Comparison of ENCODE assay signal across 26 cellular contexts in genomic region chr17:33171931-33172330, GRCh38.
"Had no signal": no experiment of that assay in that cellular context is flagged by ENCODE, and none has a peak within 500 bp of the region (broad histone marks: within the 10 kb centered on the region; RNA-seq: fewer than 3 reads in every experiment).

No MANE protein-coding gene starts in this region.

- ATAC-seq: mucosa of descending colon; naive thymus-derived CD4-positive, alpha-beta T cell; natural killer cell treated with Interleukin-12 subunit alpha and Interleukin-12 subunit beta and Interleukin-15 and Interleukin-18, amount 100 ng/mL, for 72 hours; pancreas; right cardiac atrium; stimulated activated effector memory CD8-positive, alpha-beta T cell treated with anti-CD3 and anti-CD28 coated beads, Interleukin-12 subunit alpha, Interleukin-12 subunit beta, amount 100 ng/mL, for 72 hours; upper lobe of right lung had no signal

- H3K36me3 ChIP-seq: left ventricle myocardium inferior, pancreas, prostate gland, sigmoid colon, spleen, suprapubic skin, thoracic aorta, tibial artery, upper lobe of right lung had no signal

- H3K4me2 ChIP-seq: hepatocyte had no signal

- H3K9me3 Mint-ChIP-seq: natural killer cell treated with Interleukin-12 subunit alpha and Interleukin-12 subunit beta and Interleukin-15 and Interleukin-18, amount 100 ng/mL, for 72 hours; neural crest cell; stimulated activated effector memory CD8-positive, alpha-beta T cell treated with anti-CD3 and anti-CD28 coated beads, Interleukin-12 subunit alpha, Interleukin-12 subunit beta, amount 100 ng/mL, for 72 hours; stimulated activated naive CD8-positive, alpha-beta T cell treated with anti-CD3 and anti-CD28 coated beads, Interleukin-15, Interleukin-2, amounts not matched to agents 100 ng/mL and 50 ng/mL, for 24 hours had no signal

- H2AFZ ChIP-seq: hepatocyte had no signal

- H3K9me3 ChIP-seq: left ventricle myocardium inferior, mucosa of descending colon, pancreas, prostate gland, sigmoid colon, spleen, suprapubic skin, thoracic aorta, tibial artery, upper lobe of right lung had no signal

- H3K36me3 Mint-ChIP-seq: naive thymus-derived CD4-positive, alpha-beta T cell; natural killer cell treated with Interleukin-12 subunit alpha and Interleukin-12 subunit beta and Interleukin-15 and Interleukin-18, amount 100 ng/mL, for 72 hours; stimulated activated effector memory CD8-positive, alpha-beta T cell treated with anti-CD3 and anti-CD28 coated beads, Interleukin-12 subunit alpha, Interleukin-12 subunit beta, amount 100 ng/mL, for 72 hours had no signal

- H3K4me3 Mint-ChIP-seq: naive thymus-derived CD4-positive, alpha-beta T cell; natural killer cell treated with Interleukin-12 subunit alpha and Interleukin-12 subunit beta and Interleukin-15 and Interleukin-18, amount 100 ng/mL, for 72 hours; neural crest cell; stimulated activated effector memory CD8-positive, alpha-beta T cell treated with anti-CD3 and anti-CD28 coated beads, Interleukin-12 subunit alpha, Interleukin-12 subunit beta, amount 100 ng/mL, for 72 hours; stimulated activated naive CD8-positive, alpha-beta T cell treated with anti-CD3 and anti-CD28 coated beads, Interleukin-15, Interleukin-2, amounts not matched to agents 100 ng/mL and 50 ng/mL, for 24 hours had no signal

- H3K27ac Mint-ChIP-seq: naive thymus-derived CD4-positive, alpha-beta T cell; natural killer cell treated with Interleukin-12 subunit alpha and Interleukin-12 subunit beta and Interleukin-15 and Interleukin-18, amount 100 ng/mL, for 72 hours; stimulated activated effector memory CD8-positive, alpha-beta T cell treated with anti-CD3 and anti-CD28 coated beads, Interleukin-12 subunit alpha, Interleukin-12 subunit beta, amount 100 ng/mL, for 72 hours; stimulated activated naive CD8-positive, alpha-beta T cell treated with anti-CD3 and anti-CD28 coated beads, Interleukin-15, Interleukin-2, amounts not matched to agents 100 ng/mL and 50 ng/mL, for 24 hours had no signal

- DNase-seq: left ventricle myocardium inferior; midbrain; mucosa of descending colon; naive thymus-derived CD4-positive, alpha-beta T cell; nucleus accumbens; pancreas; posterior cingulate gyrus; retina; right cardiac atrium; sigmoid colon; small intestine; spleen; stimulated activated CD4-positive, alpha-beta T cell treated with anti-CD3 and anti-CD28 coated beads, Interleukin-4, amount 100 ng/mL, for 24 hours; stimulated activated naive CD4-positive, alpha-beta T cell; tibial artery; trophoblast cell; upper lobe of right lung had no signal

- H3K4me3 ChIP-seq: hepatocyte, left ventricle myocardium inferior, lung, mucosa of descending colon, pancreas, prostate gland, sigmoid colon, spleen, suprapubic skin, thoracic aorta, tibial artery, upper lobe of right lung had no signal

- H3K4me1 Mint-ChIP-seq: naive thymus-derived CD4-positive, alpha-beta T cell; neural crest cell; stimulated activated effector memory CD8-positive, alpha-beta T cell treated with anti-CD3 and anti-CD28 coated beads, Interleukin-12 subunit alpha, Interleukin-12 subunit beta, amount 100 ng/mL, for 72 hours had no signal

- H3K27ac ChIP-seq: hepatocyte, left ventricle myocardium inferior, pancreas, prostate gland, sigmoid colon, spleen, suprapubic skin, thoracic aorta, tibial artery, upper lobe of right lung had no signal

- H3K4me1 ChIP-seq: pancreas, prostate gland, sigmoid colon, spleen, suprapubic skin, upper lobe of right lung had no signal

- H3K27me3 ChIP-seq: pancreas had no signal
